In the genomic region with DNA sequence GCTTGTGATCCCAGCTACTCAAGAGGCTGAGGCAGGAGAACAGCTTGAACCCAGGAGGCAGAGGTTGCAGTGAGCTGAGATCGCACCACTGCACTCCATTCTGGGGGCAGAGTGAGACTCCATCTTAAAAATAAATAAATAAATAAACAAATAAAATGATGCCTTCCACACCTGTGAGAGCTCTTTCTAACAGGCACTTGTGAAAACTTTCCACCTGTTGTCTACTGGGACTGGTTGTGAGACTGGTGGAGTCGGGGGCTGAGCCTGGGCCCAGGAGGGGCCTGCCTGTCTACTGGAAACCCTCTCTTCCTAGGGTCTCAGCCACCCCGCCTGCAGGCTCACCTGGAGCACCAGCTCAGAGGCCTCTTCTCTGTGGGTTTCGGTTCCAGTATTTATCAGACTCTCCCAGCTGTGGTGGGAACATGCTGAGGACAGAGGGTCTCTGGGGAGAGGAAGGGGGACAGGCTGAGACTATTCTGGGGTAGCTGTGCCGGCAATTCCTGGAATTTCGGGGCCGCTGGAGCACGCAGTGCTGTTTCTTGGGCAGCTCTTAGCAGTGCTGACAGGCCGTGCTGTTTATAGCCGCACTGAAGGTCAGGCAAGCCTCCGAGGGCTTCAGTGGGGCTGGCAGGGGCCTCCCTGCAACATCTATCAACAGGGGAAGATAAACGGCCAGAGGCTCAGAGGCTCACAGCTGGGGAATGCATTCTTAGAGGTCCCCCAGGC, we compare ENCODE assay signal across 16 cellular contexts. TPM values are rescaled to one million over a fixed set of nuclear protein-coding genes. Genes with fewer than 3 reads are reported as not detected.
DNase-seq lines count a peak whose midpoint lies in the region; ATAC-seq and TF ChIP-seq lines count a peak whose summit lies in the region.
"Had no signal": no experiment of that assay in that cellular context is flagged by ENCODE, and none has a peak within 500 bp of the region (broad histone marks: within the 10 kb centered on the region; RNA-seq: fewer than 3 reads in every experiment).

No MANE protein-coding gene starts in this region.

- H3K4me3 ChIP-seq in heart left ventricle (peak overlapping the region; percentile 38 to 89 (median 65)), ovary (no peak overlapping the region)

- no peak for TF ChIP-seq CTCF in heart left ventricle (IDR thresholded peaks at IDR 0.05)
- no peak for TF ChIP-seq CTCF in ovary (IDR thresholded peaks at IDR 0.05)

- peaks cover 2 to 68% (median 24%) of the 10 kb centered on the region in 12 donors for H3K4me1 ChIP-seq in heart left ventricle
- H3K4me1 ChIP-seq in ovary (ENCODE audit: insufficient read depth): peaks cover 37% of the 10 kb centered on the region

- TF ChIP-seq EP300 in ovary (IDR thresholded peaks at IDR 0.05): peak; percentile 43

- DNase-seq in NCI-H2171 treated with DMSO at 0.1 percent for 48 hours (lab: John Stamatoyannopoulos, UW) (peak; percentile 38), NCI-H2171 (lab: John Stamatoyannopoulos, UW) (no peak), heart left ventricle (peak; percentile 71 to 88 (median 85)), ovary (peak; percentile 70 to 83 (median 73)), NCI-H2081 treated with DMSO at 0.1 percent for 48 hours (lab: John Stamatoyannopoulos, UW) (no peak), C1 segment of cervical spinal cord (lab: John Stamatoyannopoulos, UW) (no peak)
- DNase-seq: activated CD4-positive, alpha-beta T cell treated with anti-CD3 and anti-CD28 coated beads, Interleukin-2, amount 10 ng/mL, durations not matched to agents 24 days and 14 days; activated naive CD4-positive, alpha-beta T cell treated with anti-CD3 and anti-CD28 coated beads, Interleukin-2, amount 50 U/mL, for 16 hours; effector memory CD4-positive, alpha-beta T cell; SK-N-SH; stimulated activated CD4-positive, alpha-beta T cell treated with anti-CD3 and anti-CD28 coated beads, Interleukin-2, amount 100 ng/mL, for 48 hours had no signal

- TF ChIP-seq POLR2A in heart left ventricle (IDR thresholded peaks at IDR 0.05) (peak in 1 of 2 donors; percentile 47), ovary (IDR thresholded peaks at IDR 0.05) (no peak)

- H3K27ac ChIP-seq in heart left ventricle (peak overlapping the region; percentile 87 to 100 (median 96)), ovary (peak overlapping the region; percentile 30 to 83)

- ATAC-seq in heart left ventricle: peak; percentile 3 to 29 (median 18)
- ATAC-seq in HG03520 (IDR thresholded peaks at IDR 0.05; ENCODE audit: unreplicated experiment): no peak
- no peak for ATAC-seq in HG02840 (IDR thresholded peaks at IDR 0.05; ENCODE audit: low FRiP score, unreplicated experiment)

- H3K27me3 ChIP-seq in heart left ventricle (no peaks in the 10 kb centered on the region), ovary (no peaks in the 10 kb centered on the region)

- H3K9me3 ChIP-seq in heart left ventricle (no peaks in the 10 kb centered on the region), ovary (no peaks in the 10 kb centered on the region)
- H3K9me3 ChIP-seq: SK-N-SH had no signal

- intact Hi-C loops in heart left ventricle (cut with DNase I): loop anchor here in 1 of 10 donors (10.0 kb wide), 1 partner anchor 77 kb away; no protein-coding TSS in a partner anchor
- intact Hi-C loops in ovary (cut with DNase I): no loop called here

- 6 to 31% (median 22%) methylated on average over 10 to 12 of the region's 12 CpGs for WGBS in heart left ventricle, 4 donors
- 15 to 24% (median 17%) methylated on average over 12 of the region's 12 CpGs for WGBS in ovary, 3 donors

- H3K36me3 ChIP-seq in heart left ventricle (peaks cover 0 to 23% (median 11%) of the 10 kb centered on the region in 9 donors), ovary (no peaks in the 10 kb centered on the region)

RNA-seq across cellular contexts. Expression of a gene that starts 3.8 kb away (rescaled TPM):
- total RNA-seq in heart left ventricle: 1,000 to 10,000 TPM in 7 of 9 donors, 100 to 1,000 TPM in 2; 800 to 1,716 (median 1,273) TPM
- polyA plus RNA-seq in heart left ventricle: 1,000 to 10,000 TPM in 1 of 2 donors, 100 to 1,000 TPM in 1; 165 to 1,759 TPM
- 10 to 100 TPM in 1 of 7 donors, 1 to 10 TPM in 6; 1.5 to 12.9 (median 2.6) TPM for total RNA-seq in ovary
- polyA plus RNA-seq in ovary: 1 to 10 TPM; 3.6 to 9.0 TPM
- total RNA-seq: activated CD4-positive, alpha-beta T cell treated with anti-CD3 and anti-CD28 coated beads, Interleukin-2, amount 10 ng/mL, durations not matched to agents 24 days and 14 days; Daoy had no signal

RNA-seq across cellular contexts. Expression of a gene that starts 17.8 kb away (rescaled TPM):
- total RNA-seq in heart left ventricle (under 1 TPM in 3 of 9 donors, not detected in 6; 0.19 to 0.28 (median 0.25) TPM), ovary (not detected)
- polyA plus RNA-seq in heart left ventricle (under 1 TPM; 0.03 to 0.08 TPM), ovary (under 1 TPM in 1 of 2 donors, not detected in 1; 0.08 TPM)
- total RNA-seq: activated CD4-positive, alpha-beta T cell treated with anti-CD3 and anti-CD28 coated beads, Interleukin-2, amount 10 ng/mL, durations not matched to agents 24 days and 14 days; Daoy; MCF 10A had no signal
- polyA plus RNA-seq: neural cell had no signal

Comparison
In these comparisons a context has a peak if more than half of its experiments do, and no peak if none do; other contexts are left out.
1. DNase-seq: peak in NCI-H2171 treated with DMSO at 0.1 percent for 48 hours (single experiment), heart left ventricle (5 of 5) and ovary (5 of 5); none in NCI-H2171 (single experiment), NCI-H2081 treated with DMSO at 0.1 percent for 48 hours (single experiment) and C1 segment of cervical spinal cord (0 of 14).
2. ATAC-seq: peak in heart left ventricle (4 of 4); none in HG03520 (single experiment) and HG02840 (single experiment).
3. RNA of a gene that starts 3.8 kb away (total RNA-seq): 800 to 1,716 TPM in heart left ventricle; 1.5 to 12.9 TPM in ovary; every median in the first group is over 10 times any median in the second.